ENCODE assay signal across 25 cellular contexts in genomic region chr1:36696261-36696940, GRCh38.
"Had no signal": no experiment of that assay in that cellular context is flagged by ENCODE, and none has a peak within 500 bp of the region (broad histone marks: within the 10 kb centered on the region; RNA-seq: fewer than 3 reads in every experiment).

No MANE protein-coding gene starts in this region.

- H3K27ac Mint-ChIP-seq: activated CD4-positive, alpha-beta memory T cell treated with anti-CD3 and anti-CD28 coated beads for 36 hours; activated CD4-positive, alpha-beta T cell treated with anti-CD3 and anti-CD28 coated beads, Interleukin-2, amount 10 ng/mL, durations not matched to agents 24 days and 14 days; activated T-cell treated with anti-CD3 and anti-CD28 coated beads, Interleukin-2, amount 50 U/mL, for 24 hours; stimulated activated memory B cell treated with anti-CD40 and anti-IgM and Interleukin-4, amounts not matched to agents 10 μg/mL and 1 μg/mL and 100 μg/mL, for 72 hours; stimulated activated naive CD8-positive, alpha-beta T cell treated with anti-CD3 and anti-CD28 coated beads, Interleukin-15, amount 100 ng/mL, for 72 hours had no signal

- H3K4me3 Mint-ChIP-seq: activated CD4-positive, alpha-beta memory T cell treated with anti-CD3 and anti-CD28 coated beads for 36 hours; activated CD4-positive, alpha-beta T cell treated with anti-CD3 and anti-CD28 coated beads, Interleukin-2, amount 10 ng/mL, durations not matched to agents 24 days and 14 days; activated T-cell treated with anti-CD3 and anti-CD28 coated beads, Interleukin-2, amount 50 U/mL, for 24 hours; stimulated activated memory B cell treated with anti-CD40 and anti-IgM and Interleukin-4, amounts not matched to agents 10 μg/mL and 1 μg/mL and 100 μg/mL, for 72 hours; stimulated activated naive CD8-positive, alpha-beta T cell treated with anti-CD3 and anti-CD28 coated beads, Interleukin-15, amount 100 ng/mL, for 72 hours had no signal

- H3K9me3 Mint-ChIP-seq: activated CD4-positive, alpha-beta memory T cell treated with anti-CD3 and anti-CD28 coated beads for 36 hours; activated CD4-positive, alpha-beta T cell treated with anti-CD3 and anti-CD28 coated beads, Interleukin-2, amount 10 ng/mL, durations not matched to agents 24 days and 14 days; activated T-cell treated with anti-CD3 and anti-CD28 coated beads, Interleukin-2, amount 50 U/mL, for 24 hours; stimulated activated memory B cell treated with anti-CD40 and anti-IgM and Interleukin-4, amounts not matched to agents 10 μg/mL and 1 μg/mL and 100 μg/mL, for 72 hours; stimulated activated naive CD8-positive, alpha-beta T cell treated with anti-CD3 and anti-CD28 coated beads, Interleukin-15, amount 100 ng/mL, for 72 hours had no signal

- ATAC-seq: activated CD4-positive, CD25-positive, alpha-beta regulatory T cell treated with anti-CD3 and anti-CD28 coated beads, Interleukin-2, amount 50 U/mL, for 24 hours; heart right ventricle; psoas muscle; stimulated activated memory B cell treated with anti-CD40 and anti-IgM and Interleukin-4, amounts not matched to agents 10 μg/mL and 1 μg/mL and 100 μg/mL, for 72 hours; stimulated activated naive CD8-positive, alpha-beta T cell treated with anti-CD3 and anti-CD28 coated beads, Interleukin-15, amount 100 ng/mL, for 72 hours had no signal

- H3K36me3 Mint-ChIP-seq: activated CD4-positive, alpha-beta memory T cell treated with anti-CD3 and anti-CD28 coated beads for 36 hours; stimulated activated memory B cell treated with anti-CD40 and anti-IgM and Interleukin-4, amounts not matched to agents 10 μg/mL and 1 μg/mL and 100 μg/mL, for 72 hours had no signal

- H3K4me1 Mint-ChIP-seq: activated CD4-positive, alpha-beta T cell treated with anti-CD3 and anti-CD28 coated beads, Interleukin-2, amount 10 ng/mL, durations not matched to agents 24 days and 14 days; stimulated activated memory B cell treated with anti-CD40 and anti-IgM and Interleukin-4, amounts not matched to agents 10 μg/mL and 1 μg/mL and 100 μg/mL, for 72 hours; stimulated activated naive CD8-positive, alpha-beta T cell treated with anti-CD3 and anti-CD28 coated beads, Interleukin-15, amount 100 ng/mL, for 72 hours had no signal

- DNase-seq: activated CD4-positive, alpha-beta memory T cell treated with anti-CD3 and anti-CD28 coated beads for 36 hours; activated CD4-positive, alpha-beta T cell treated with anti-CD3 and anti-CD28 coated beads, Interleukin-2, amount 10 ng/mL, durations not matched to agents 24 days and 14 days; activated CD8-positive, alpha-beta memory T cell treated with anti-CD3 and anti-CD28 coated beads, Interleukin-2, amount 50 U/mL, for 4 hours; activated gamma-delta T cell; activated naive CD4-positive, alpha-beta T cell treated with anti-CD3 and anti-CD28 coated beads, Interleukin-2, amount 50 U/mL, for 16 hours; activated T-cell treated with anti-CD3 and anti-CD28 coated beads, Interleukin-2, amount 50 U/mL, for 24 hours; amniotic stem cell; central memory CD4-positive, alpha-beta T cell; dermis blood vessel endothelial cell; effector CD4-positive, alpha-beta T cell; esophagus squamous epithelium; foreskin melanocyte; heart right ventricle; mammary epithelial cell; nucleus accumbens; psoas muscle; sigmoid colon; stimulated activated CD4-positive, alpha-beta T cell treated with anti-CD3 and anti-CD28 coated beads, Interleukin-1b, Interleukin-23, amount 100 ng/mL, for 48 hours; stimulated activated CD4-positive, alpha-beta T cell treated with anti-CD3 and anti-CD28 coated beads, Interleukin-4, amount 100 ng/mL, for 4 hours; stimulated activated CD8-positive, alpha-beta memory T cell treated with anti-CD3 and anti-CD28 coated beads, Interleukin-4, amount 100 ng/mL, for 48 hours; stimulated activated naive CD8-positive, alpha-beta T cell treated with anti-CD3 and anti-CD28 coated beads, Interleukin-15, amount 100 ng/mL, for 72 hours; T-helper 9 cell; upper lobe of left lung had no signal
